ENCODE assay signal across 12 cellular contexts in the genomic region with DNA sequence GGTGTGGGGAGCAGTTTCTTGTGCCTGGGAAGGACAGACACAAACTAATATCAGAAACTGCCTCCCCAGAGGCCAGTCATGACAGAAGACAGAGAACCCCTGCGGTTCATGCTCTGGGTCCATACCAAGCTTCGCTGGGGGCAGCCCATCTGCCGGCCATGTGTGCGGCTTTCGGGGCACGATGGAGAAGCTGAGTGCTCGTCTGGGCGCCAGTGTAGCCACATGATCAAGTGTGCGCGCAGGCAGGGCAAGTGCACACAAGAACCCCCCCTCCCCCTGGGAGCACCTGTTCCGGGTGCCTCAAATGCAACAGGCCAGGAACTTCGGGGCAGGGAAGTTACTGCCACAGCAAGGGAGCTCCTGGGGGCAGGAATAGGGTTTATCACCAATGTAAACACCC. TPM values are rescaled to one million over a fixed set of nuclear protein-coding genes. Genes with fewer than 3 reads are reported as not detected.
A peak's percentile ranks its signal among the peaks of the same experiment; 100 is the strongest.
DNase-seq lines count a peak whose midpoint lies in the region; ATAC-seq and TF ChIP-seq lines count a peak whose summit lies in the region.
"Had no signal": no experiment of that assay in that cellular context is flagged by ENCODE, and none has a peak within 500 bp of the region (broad histone marks: within the 10 kb centered on the region; RNA-seq: fewer than 3 reads in every experiment).

No MANE protein-coding gene starts in this region.

- H3K4me3 Mint-ChIP-seq in activated T-cell treated with anti-CD3 and anti-CD28 coated beads, Interleukin-2, amount 50 U/mL, for 72 hours = peak overlapping the region; percentile 61 to 67
- H3K4me3 Mint-ChIP-seq in activated B cell treated with CpG ODN at 0.5 μM for 24 hours = peak overlapping the region; percentile 61
- H3K4me3 Mint-ChIP-seq in endothelial cell (ENCODE audit: unreplicated experiment) = no peak overlapping the region
- peak overlapping the region; percentile 44 for H3K4me3 Mint-ChIP-seq in stimulated activated effector memory CD8-positive, alpha-beta T cell treated with anti-CD3 and anti-CD28 coated beads, Interleukin-12 subunit alpha, Interleukin-12 subunit beta, amount 100 ng/mL, for 72 hours

- H3K4me1 Mint-ChIP-seq in activated T-cell treated with anti-CD3 and anti-CD28 coated beads, Interleukin-2, amount 50 U/mL, for 72 hours (ENCODE audit: low read depth) = peaks cover 9% of the 10 kb centered on the region
- H3K4me1 Mint-ChIP-seq in activated B cell treated with CpG ODN at 0.5 μM for 24 hours (peaks cover 9% of the 10 kb centered on the region), endothelial cell (ENCODE audit: unreplicated experiment) (peaks cover 5% of the 10 kb centered on the region)
- peaks cover 6% of the 10 kb centered on the region for H3K4me1 Mint-ChIP-seq in stimulated activated effector memory CD8-positive, alpha-beta T cell treated with anti-CD3 and anti-CD28 coated beads, Interleukin-12 subunit alpha, Interleukin-12 subunit beta, amount 100 ng/mL, for 72 hours

- peaks cover 10% of the 10 kb centered on the region for H3K27me3 Mint-ChIP-seq in activated T-cell treated with anti-CD3 and anti-CD28 coated beads, Interleukin-2, amount 50 U/mL, for 72 hours (ENCODE audit: low read depth)
- H3K27me3 Mint-ChIP-seq in activated B cell treated with CpG ODN at 0.5 μM for 24 hours (peaks cover 43% of the 10 kb centered on the region), endothelial cell (ENCODE audit: unreplicated experiment) (peaks cover 13% of the 10 kb centered on the region)

- H3K27ac Mint-ChIP-seq in activated T-cell treated with anti-CD3 and anti-CD28 coated beads, Interleukin-2, amount 50 U/mL, for 72 hours = no peak overlapping the region
- no peak overlapping the region for H3K27ac Mint-ChIP-seq in activated B cell treated with CpG ODN at 0.5 μM for 24 hours
- peak overlapping the region; percentile 61 for H3K27ac Mint-ChIP-seq in endothelial cell (ENCODE audit: unreplicated experiment)
- no peak overlapping the region for H3K27ac Mint-ChIP-seq in stimulated activated effector memory CD8-positive, alpha-beta T cell treated with anti-CD3 and anti-CD28 coated beads, Interleukin-12 subunit alpha, Interleukin-12 subunit beta, amount 100 ng/mL, for 72 hours

- H3K36me3 Mint-ChIP-seq in activated T-cell treated with anti-CD3 and anti-CD28 coated beads, Interleukin-2, amount 50 U/mL, for 72 hours (ENCODE audit: insufficient read depth in 2 of 2) = no peaks in the 10 kb centered on the region
- no peaks in the 10 kb centered on the region for H3K36me3 Mint-ChIP-seq in activated B cell treated with CpG ODN at 0.5 μM for 24 hours (ENCODE audit: low read depth)
- no peaks in the 10 kb centered on the region for H3K36me3 Mint-ChIP-seq in endothelial cell (ENCODE audit: low read depth, unreplicated experiment)
- H3K36me3 Mint-ChIP-seq in stimulated activated effector memory CD8-positive, alpha-beta T cell treated with anti-CD3 and anti-CD28 coated beads, Interleukin-12 subunit alpha, Interleukin-12 subunit beta, amount 100 ng/mL, for 72 hours = no peaks in the 10 kb centered on the region

- DNase-seq in activated T-cell treated with anti-CD3 and anti-CD28 coated beads, Interleukin-2, amount 50 U/mL, for 72 hours = no peak
- DNase-seq in activated T-cell treated with anti-CD3 and anti-CD28 coated beads, Interleukin-2, amount 50 U/mL, for 48 hours = no peak
- DNase-seq in activated B cell treated with CpG ODN at 0.5 μM for 24 hours (no peak), endothelial cell (ENCODE audit: low spot score) (no peak), NCI-H1694 (lab: John Stamatoyannopoulos, UW) (no peak), DMS 273 treated with DMSO at 0.1 percent for 48 hours (lab: John Stamatoyannopoulos, UW) (no peak)
- DNase-seq in stimulated activated effector memory CD8-positive, alpha-beta T cell treated with anti-CD3 and anti-CD28 coated beads, Interleukin-12 subunit alpha, Interleukin-12 subunit beta, amount 100 ng/mL, for 72 hours (ENCODE audit: low spot score in 2 of 2) = no peak
- DNase-seq: dermis blood vessel endothelial cell, RPMI8226 had no signal

- CTCF ChIA-PET in activated B cell treated with CpG ODN at 0.5 μM for 24 hours (lab: Charles Lee) = interaction anchor here (2.2 kb wide), 1 partner anchor 10 kb away, joined by 17 read pairs; no protein-coding TSS in a partner anchor

- H3K9me3 Mint-ChIP-seq in activated T-cell treated with anti-CD3 and anti-CD28 coated beads, Interleukin-2, amount 50 U/mL, for 72 hours = no peaks in the 10 kb centered on the region
- no peaks in the 10 kb centered on the region for H3K9me3 Mint-ChIP-seq in activated B cell treated with CpG ODN at 0.5 μM for 24 hours
- H3K9me3 Mint-ChIP-seq in endothelial cell (ENCODE audit: unreplicated experiment) = no peaks in the 10 kb centered on the region
- no peaks in the 10 kb centered on the region for H3K9me3 Mint-ChIP-seq in stimulated activated effector memory CD8-positive, alpha-beta T cell treated with anti-CD3 and anti-CD28 coated beads, Interleukin-12 subunit alpha, Interleukin-12 subunit beta, amount 100 ng/mL, for 72 hours

- ATAC-seq in activated T-cell treated with anti-CD3 and anti-CD28 coated beads, Interleukin-2, amount 50 U/mL, for 72 hours (replicated peaks in 1 of 2) = no peak
- ATAC-seq in activated B cell treated with CpG ODN at 0.5 μM for 24 hours (ENCODE audit: low read depth) = no peak
- ATAC-seq in stimulated activated effector memory CD8-positive, alpha-beta T cell treated with anti-CD3 and anti-CD28 coated beads, Interleukin-12 subunit alpha, Interleukin-12 subunit beta, amount 100 ng/mL, for 72 hours = no peak
- ATAC-seq in GM21529 (IDR thresholded peaks at IDR 0.05; ENCODE audit: unreplicated experiment) = no peak
- ATAC-seq: activated CD4-positive, CD25-positive, alpha-beta regulatory T cell treated with anti-CD3 and anti-CD28 coated beads, Interleukin-2, amount 50 U/mL, for 24 hours; pancreas had no signal

- POLR2A ChIA-PET in activated B cell treated with CpG ODN at 0.5 μM for 24 hours (lab: Charles Lee) = interaction anchor here (0.7 kb wide), 1 partner anchor 181 kb away, joined by 3 read pairs; no protein-coding TSS in a partner anchor

- no peak for TF ChIP-seq CTCF in activated B cell treated with CpG ODN at 0.5 μM for 24 hours (IDR thresholded peaks at IDR 0.05)
- no peak for TF ChIP-seq CTCF in endothelial cell (IDR thresholded peaks at IDR 0.05; ENCODE audit: unreplicated experiment)

- intact Hi-C loops in activated B cell treated with CpG ODN at 0.5 μM for 24 hours (cut with micrococcal nuclease) = loop anchor here (5.0 to 10.0 kb wide), 4 partner anchors 535 to 1695 kb away; partner anchors contain the start of genes ALDH1A3 and IGF1R

RNA-seq across cellular contexts. Expression of gene ADAMTS17, which starts 1.8 kb away (rescaled TPM):
- 1 to 10 TPM; 2.4 to 2.6 TPM for total RNA-seq in activated T-cell treated with anti-CD3 and anti-CD28 coated beads, Interleukin-2, amount 50 U/mL, for 72 hours
- 1.6 TPM in 1 of 2 replicates, not detected in the other for total RNA-seq in activated B cell treated with CpG ODN at 0.5 μM for 24 hours
- 4.8 TPM for total RNA-seq in endothelial cell (ENCODE audit: unreplicated experiment)
